Comparison of ENCODE assay signal across 27 cellular contexts in genomic region chr2:20570249-20570648, GRCh38.
DNase-seq lines count a peak whose midpoint lies in the region; ATAC-seq, FAIRE-seq and TF ChIP-seq lines count a peak whose summit lies in the region.
"Had no signal": no experiment of that assay in that cellular context is flagged by ENCODE, and none has a peak within 500 bp of the region (broad histone marks: within the 10 kb centered on the region; RNA-seq: fewer than 3 reads in every experiment).

No MANE protein-coding gene starts in this region.

- TF ChIP-seq CTCF in left ventricle myocardium inferior (IDR thresholded peaks at IDR 0.05; ENCODE audit: borderline replicate concordance) (no peak), endothelial cell of umbilical vein (IDR thresholded peaks at IDR 0.05; ENCODE audit: extremely low read depth in 1 of 2, insufficient read depth in 1 of 2, low read depth in 1 of 2, low read length in 2 of 2) (no peak), neural crest cell (conservative IDR thresholded peaks at IDR 0.05) (no peak), vagina (IDR thresholded peaks at IDR 0.05) (no peak), HFFc6 (IDR thresholded peaks at IDR 0.05) (no peak)

- peak overlapping the region; percentile 95 for H3K9ac ChIP-seq in endothelial cell of umbilical vein (replicated peaks; ENCODE audit: extremely low read depth, insufficient read depth, low read length)
- H3K9ac ChIP-seq: BLaER1 treated with 17β-estradiol and CSF1 and Interleukin-3, amounts not matched to agents 10 nM and 100 nM had no signal

- no peaks in the 10 kb centered on the region for H3K79me2 ChIP-seq in endothelial cell of umbilical vein (ENCODE audit: control insufficient read depth, insufficient read depth, low read length)

- H3K27ac Mint-ChIP-seq in neural crest cell (ENCODE audit: unreplicated experiment) (no peak overlapping the region), HFFc6 (no peak overlapping the region)
- no peak overlapping the region for H3K27ac Mint-ChIP-seq in activated naive CD4-positive, alpha-beta T cell treated with anti-CD3 and anti-CD28 coated beads, Interleukin-2, amount 10 ng/mL, durations not matched to agents 7 days and 5 days
- H3K27ac Mint-ChIP-seq: type B pancreatic cell had no signal

- peak overlapping the region; percentile 16 for H3K4me3 Mint-ChIP-seq in neural crest cell
- no peak overlapping the region for H3K4me3 Mint-ChIP-seq in HFFc6
- no peak overlapping the region for H3K4me3 Mint-ChIP-seq in activated naive CD4-positive, alpha-beta T cell treated with anti-CD3 and anti-CD28 coated beads, Interleukin-2, amount 10 ng/mL, durations not matched to agents 7 days and 5 days
- H3K4me3 Mint-ChIP-seq: brain; IgD-negative memory B cell; stimulated activated naive CD8-positive, alpha-beta T cell treated with anti-CD3 and anti-CD28 coated beads, Interleukin-15, amount 100 ng/mL, for 72 hours; type B pancreatic cell had no signal

- H3K27me3 Mint-ChIP-seq in neural crest cell (ENCODE audit: low read depth): no peaks in the 10 kb centered on the region
- peaks cover 2% of the 10 kb centered on the region; the same call in 1 of the 2 replicates for H3K27me3 Mint-ChIP-seq in HFFc6 (ENCODE audit: insufficient read depth)
- H3K27me3 Mint-ChIP-seq in activated naive CD4-positive, alpha-beta T cell treated with anti-CD3 and anti-CD28 coated beads, Interleukin-2, amount 10 ng/mL, durations not matched to agents 7 days and 5 days: peaks cover 36% of the 10 kb centered on the region
- H3K27me3 Mint-ChIP-seq: type B pancreatic cell had no signal

- H3K9me1 ChIP-seq in endothelial cell of umbilical vein (replicated peaks; ENCODE audit: control insufficient read depth, extremely low read depth, insufficient read depth, low read length): no peaks in the 10 kb centered on the region

- intact Hi-C loops in left ventricle myocardium inferior (cut with micrococcal nuclease): no loop called here
- intact Hi-C loops in Right ventricle myocardium inferior (cut with DNase I): loop anchor here (2.0 kb wide), 1 partner anchor 45 kb away; no protein-coding TSS in a partner anchor
- intact Hi-C loops in endothelial cell of umbilical vein (cut with micrococcal nuclease): no loop called here
- intact Hi-C loops in vagina (cut with DNase I): no loop called here

- H3K36me3 Mint-ChIP-seq in neural crest cell (ENCODE audit: low read depth): no peaks in the 10 kb centered on the region
- H3K36me3 Mint-ChIP-seq in HFFc6 (ENCODE audit: low read depth): no peaks in the 10 kb centered on the region
- H3K36me3 Mint-ChIP-seq in activated naive CD4-positive, alpha-beta T cell treated with anti-CD3 and anti-CD28 coated beads, Interleukin-2, amount 10 ng/mL, durations not matched to agents 7 days and 5 days: no peaks in the 10 kb centered on the region
- H3K36me3 Mint-ChIP-seq: brain, type B pancreatic cell had no signal

- BruUV-seq in endothelial cell of umbilical vein (replicated peaks; lab: Mats Ljungman, UMichigan): no TSS peak

- dilution Hi-C loops in endothelial cell of umbilical vein (cut with MboI; ENCODE audit: extremely low pct_ligation_motif_present, low sequenced_read_pairs): no loop called here

- CTCF ChIA-PET in endothelial cell of umbilical vein (lab: Charles Lee): interaction anchor here (0.8 to 10.5 kb wide), 2 partner anchors 43 to 119 kb away, joined by 3 to 78 read pairs; no protein-coding TSS in a partner anchor
- CTCF ChIA-PET in activated naive CD4-positive, alpha-beta T cell treated with anti-CD3 and anti-CD28 coated beads, Interleukin-2, amount 10 ng/mL, durations not matched to agents 7 days and 5 days (lab: Charles Lee): no interaction called here

- H3K4me1 Mint-ChIP-seq in neural crest cell (peaks cover 93% of the 10 kb centered on the region), HFFc6 (ENCODE audit: low read depth) (peaks cover 44% of the 10 kb centered on the region)
- H3K4me1 Mint-ChIP-seq in activated naive CD4-positive, alpha-beta T cell treated with anti-CD3 and anti-CD28 coated beads, Interleukin-2, amount 10 ng/mL, durations not matched to agents 7 days and 5 days: peaks cover 12% of the 10 kb centered on the region
- H3K4me1 Mint-ChIP-seq: IgD-negative memory B cell had no signal

- H3K4me1 ChIP-seq in left ventricle myocardium inferior (peaks cover 93% of the 10 kb centered on the region), endothelial cell of umbilical vein (ENCODE audit: control insufficient read depth, extremely low read depth, insufficient read depth, low read length) (peaks cover 84% of the 10 kb centered on the region), vagina (peaks cover 52% of the 10 kb centered on the region)

- POLR2A ChIA-PET in endothelial cell of umbilical vein (lab: Charles Lee): interaction anchor here (11.7 kb wide), 1 partner anchor 120 kb away, joined by 310 read pairs; the partner anchor contains the start of gene RHOB

- FAIRE-seq in endothelial cell of umbilical vein (lab: Jason Lieb, UNC): no peak
- FAIRE-seq: GM19239, H54 had no signal

- no peaks in the 10 kb centered on the region for H4K20me1 ChIP-seq in endothelial cell of umbilical vein (replicated peaks; ENCODE audit: control insufficient read depth, extremely low read depth, insufficient read depth, low read length)

- H3K4me2 ChIP-seq in endothelial cell of umbilical vein (ENCODE audit: insufficient read depth, low read length): no peak overlapping the region

- DNase-seq in left ventricle myocardium inferior (no peak), Right ventricle myocardium inferior (ENCODE audit: missing footprints) (no peak), endothelial cell of umbilical vein (ENCODE audit: low read depth, low spot score) (no peak), neural crest cell (ENCODE audit: low read depth, low spot score) (no peak), vagina (ENCODE audit: extremely low spot score in 2 of 2) (no peak), HFFc6 (no peak)
- no peak for DNase-seq in activated naive CD4-positive, alpha-beta T cell treated with anti-CD3 and anti-CD28 coated beads, Interleukin-2, amount 10 ng/mL, durations not matched to agents 7 days and 5 days
- DNase-seq: activated CD4-positive, alpha-beta T cell treated with anti-CD3 and anti-CD28 coated beads, Interleukin-2, amount 50 U/mL, for 4 hours; activated CD4-positive, CD25-positive, alpha-beta regulatory T cell; activated gamma-delta T cell; COR-L47; DND-41; kidney glomerular epithelial cell; mesendoderm; NCI-H1092 treated with DMSO at 0.1 percent for 48 hours; NCI-H2029 treated with DMSO at 0.1 percent for 48 hours; NCI-H526 treated with DMSO at 0.1 percent for 48 hours; SIG-M5; stimulated activated naive CD8-positive, alpha-beta T cell treated with anti-CD3 and anti-CD28 coated beads, Interleukin-15, amount 100 ng/mL, for 72 hours had no signal

- no peaks in the 10 kb centered on the region for H3K9me3 ChIP-seq in left ventricle myocardium inferior (replicated peaks)
- no peaks in the 10 kb centered on the region for H3K9me3 ChIP-seq in endothelial cell of umbilical vein (replicated peaks; ENCODE audit: control insufficient read depth, insufficient read depth, low read length)
- H3K9me3 ChIP-seq in vagina: no peaks in the 10 kb centered on the region
- H3K9me3 ChIP-seq: BLaER1 treated with 17β-estradiol and CSF1 and Interleukin-3, amounts not matched to agents 10 nM and 100 nM had no signal

- H3K9me3 Mint-ChIP-seq in neural crest cell: no peaks in the 10 kb centered on the region
- H3K9me3 Mint-ChIP-seq in HFFc6: no peaks in the 10 kb centered on the region
- H3K9me3 Mint-ChIP-seq in activated naive CD4-positive, alpha-beta T cell treated with anti-CD3 and anti-CD28 coated beads, Interleukin-2, amount 10 ng/mL, durations not matched to agents 7 days and 5 days: no peaks in the 10 kb centered on the region
- H3K9me3 Mint-ChIP-seq: IgD-negative memory B cell; stimulated activated naive CD8-positive, alpha-beta T cell treated with anti-CD3 and anti-CD28 coated beads, Interleukin-15, amount 100 ng/mL, for 72 hours; type B pancreatic cell had no signal

- H3K4me3 ChIP-seq in left ventricle myocardium inferior: no peak overlapping the region
- no peak overlapping the region for H3K4me3 ChIP-seq in endothelial cell of umbilical vein (replicated peaks in 1 of 3; ENCODE audit: insufficient read depth in 1 of 3, low read depth in 1 of 3, low read length in 3 of 3)
- no peak overlapping the region for H3K4me3 ChIP-seq in vagina
- H3K4me3 ChIP-seq: BLaER1 treated with 17β-estradiol and CSF1 and Interleukin-3, amounts not matched to agents 10 nM and 100 nM had no signal

- no peak for ATAC-seq in Right ventricle myocardium inferior
- no peak for ATAC-seq in HG03565 (IDR thresholded peaks at IDR 0.05; ENCODE audit: unreplicated experiment)
- ATAC-seq: stimulated activated naive CD8-positive, alpha-beta T cell treated with anti-CD3 and anti-CD28 coated beads, Interleukin-15, amount 100 ng/mL, for 72 hours had no signal

- no peak for TF ChIP-seq POLR2A in endothelial cell of umbilical vein (IDR thresholded peaks at IDR 0.05; ENCODE audit: low read depth, low read length)
- TF ChIP-seq POLR2A in vagina (IDR thresholded peaks at IDR 0.05): no peak

- H3K27me3 ChIP-seq in left ventricle myocardium inferior (ENCODE audit: low read depth) (no peaks in the 10 kb centered on the region), endothelial cell of umbilical vein (ENCODE audit: control insufficient read depth in 2 of 2, insufficient read depth in 2 of 2, low read length in 2 of 2) (no peaks in the 10 kb centered on the region), vagina (no peaks in the 10 kb centered on the region)

- H3K36me3 ChIP-seq in left ventricle myocardium inferior (no peaks in the 10 kb centered on the region), endothelial cell of umbilical vein (ENCODE audit: control insufficient read depth in 2 of 2, extremely low read depth in 1 of 2, insufficient read depth in 2 of 2, low read length in 2 of 2) (no peaks in the 10 kb centered on the region), vagina (no peaks in the 10 kb centered on the region)
- H3K36me3 ChIP-seq: BLaER1 treated with 17β-estradiol and CSF1 and Interleukin-3, amounts not matched to agents 10 nM and 100 nM had no signal

- no peak overlapping the region for H2AFZ ChIP-seq in endothelial cell of umbilical vein (ENCODE audit: low read depth, low read length)

- H3K27ac ChIP-seq in left ventricle myocardium inferior (replicated peaks) (peak overlapping the region; percentile 89), endothelial cell of umbilical vein (ENCODE audit: insufficient read depth, low read depth, low read length) (peak overlapping the region; percentile 100), vagina (peak overlapping the region; percentile 53)
- H3K27ac ChIP-seq: BLaER1 treated with 17β-estradiol and CSF1 and Interleukin-3, amounts not matched to agents 10 nM and 100 nM; epithelial cell of prostate had no signal

TF ChIP-seq in endothelial cell of umbilical vein, 7 proteins besides CTCF, POLR2A, EP300 and RAD21 (continues in another document):
- TF ChIP-seq EZH2 (IDR thresholded peaks at IDR 0.05; ENCODE audit: borderline replicate concordance, low read depth, low read length, severe bottlenecking) (no peak), MYC (IDR thresholded peaks at IDR 0.05; ENCODE audit: low read depth, low read length) (no peak), GATA2 (IDR thresholded peaks at IDR 0.05; ENCODE audit: insufficient read depth, insufficient read length, low read depth, low read length) (no peak), POLR2AphosphoS5 (IDR thresholded peaks at IDR 0.05; ENCODE audit: insufficient read depth, low read depth, low read length) (no peak)
